ENCODE assay signal across 2 cellular contexts in the genomic region with DNA sequence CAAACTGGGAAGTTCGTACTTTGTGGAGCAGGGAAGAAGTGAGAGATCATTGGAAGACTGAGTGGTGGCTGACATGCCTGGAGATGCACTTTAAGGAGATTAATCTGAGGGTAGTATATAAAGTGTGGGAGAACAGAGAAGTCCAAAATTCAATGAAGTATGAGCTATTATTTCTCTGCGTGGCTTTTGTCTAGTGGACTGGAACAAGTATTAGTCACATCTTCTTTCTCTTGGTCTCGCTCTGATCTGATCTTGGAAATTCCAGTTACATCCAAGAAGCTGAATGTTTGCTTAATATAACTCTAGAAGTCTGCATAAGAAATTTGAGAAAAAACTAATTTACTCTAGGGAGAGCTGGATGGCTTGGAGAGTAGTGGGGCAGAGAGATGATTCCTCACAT.
TF ChIP-seq lines count a peak whose summit lies in the region.

No MANE protein-coding gene starts in this region.

TF ChIP-seq in SK-N-SH, 30 proteins besides CTCF, POLR2A, EP300 and RAD21:
- TF ChIP-seq, protein P1, sequence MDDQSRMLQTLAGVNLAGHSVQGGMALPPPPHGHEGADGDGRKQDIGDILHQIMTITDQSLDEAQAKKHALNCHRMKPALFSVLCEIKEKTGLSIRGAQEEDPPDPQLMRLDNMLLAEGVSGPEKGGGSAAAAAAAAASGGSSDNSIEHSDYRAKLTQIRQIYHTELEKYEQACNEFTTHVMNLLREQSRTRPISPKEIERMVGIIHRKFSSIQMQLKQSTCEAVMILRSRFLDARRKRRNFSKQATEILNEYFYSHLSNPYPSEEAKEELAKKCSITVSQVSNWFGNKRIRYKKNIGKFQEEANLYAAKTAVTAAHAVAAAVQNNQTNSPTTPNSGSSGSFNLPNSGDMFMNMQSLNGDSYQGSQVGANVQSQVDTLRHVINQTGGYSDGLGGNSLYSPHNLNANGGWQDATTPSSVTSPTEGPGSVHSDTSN (IDR thresholded peaks at IDR 0.05) = no peak
- TF ChIP-seq, protein P2, sequence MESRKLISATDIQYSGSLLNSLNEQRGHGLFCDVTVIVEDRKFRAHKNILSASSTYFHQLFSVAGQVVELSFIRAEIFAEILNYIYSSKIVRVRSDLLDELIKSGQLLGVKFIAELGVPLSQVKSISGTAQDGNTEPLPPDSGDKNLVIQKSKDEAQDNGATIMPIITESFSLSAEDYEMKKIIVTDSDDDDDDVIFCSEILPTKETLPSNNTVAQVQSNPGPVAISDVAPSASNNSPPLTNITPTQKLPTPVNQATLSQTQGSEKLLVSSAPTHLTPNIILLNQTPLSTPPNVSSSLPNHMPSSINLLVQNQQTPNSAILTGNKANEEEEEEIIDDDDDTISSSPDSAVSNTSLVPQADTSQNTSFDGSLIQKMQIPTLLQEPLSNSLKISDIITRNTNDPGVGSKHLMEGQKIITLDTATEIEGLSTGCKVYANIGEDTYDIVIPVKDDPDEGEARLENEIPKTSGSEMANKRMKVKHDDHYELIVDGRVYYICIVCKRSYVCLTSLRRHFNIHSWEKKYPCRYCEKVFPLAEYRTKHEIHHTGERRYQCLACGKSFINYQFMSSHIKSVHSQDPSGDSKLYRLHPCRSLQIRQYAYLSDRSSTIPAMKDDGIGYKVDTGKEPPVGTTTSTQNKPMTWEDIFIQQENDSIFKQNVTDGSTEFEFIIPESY (IDR thresholded peaks at IDR 0.05; ENCODE audit: borderline replicate concordance, low read depth) = no peak
- TF ChIP-seq RXRA (IDR thresholded peaks at IDR 0.05; ENCODE audit: borderline replicate concordance, low read depth) = no peak
- TF ChIP-seq YY1 (IDR thresholded peaks at IDR 0.05; ENCODE audit: low read depth) = no peak
- no peak for TF ChIP-seq MEF2A (IDR thresholded peaks at IDR 0.05; ENCODE audit: borderline replicate concordance, low read depth)
- TF ChIP-seq, protein P3, sequence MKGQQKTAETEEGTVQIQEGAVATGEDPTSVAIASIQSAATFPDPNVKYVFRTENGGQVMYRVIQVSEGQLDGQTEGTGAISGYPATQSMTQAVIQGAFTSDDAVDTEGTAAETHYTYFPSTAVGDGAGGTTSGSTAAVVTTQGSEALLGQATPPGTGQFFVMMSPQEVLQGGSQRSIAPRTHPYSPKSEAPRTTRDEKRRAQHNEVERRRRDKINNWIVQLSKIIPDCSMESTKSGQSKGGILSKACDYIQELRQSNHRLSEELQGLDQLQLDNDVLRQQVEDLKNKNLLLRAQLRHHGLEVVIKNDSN (IDR thresholded peaks at IDR 0.05; ENCODE audit: borderline replicate concordance, low read depth) = no peak
- no peak for TF ChIP-seq TAF1 (IDR thresholded peaks at IDR 0.05; ENCODE audit: borderline replicate concordance, low read depth, low read length)
- no peak for TF ChIP-seq SMC3 (IDR thresholded peaks at IDR 0.05; ENCODE audit: low read depth, low read length)
- no peak for TF ChIP-seq FOXM1 (IDR thresholded peaks at IDR 0.05; ENCODE audit: low read depth)
- no peak for TF ChIP-seq POLR2AphosphoS5 (IDR thresholded peaks at IDR 0.05; ENCODE audit: low read depth, low read length)
- no peak for TF ChIP-seq ELF1 (IDR thresholded peaks at IDR 0.05)

TF ChIP-seq in SK-N-SH treated with all-trans-retinoic acid at 6 μM for 48 hours, 23 proteins besides CTCF, POLR2A, EP300 and RAD21 (continued from another document):
- TF ChIP-seq GLIS3 (CRISPR knock-in tag; IDR thresholded peaks at IDR 0.05) (no peak), RARB (CRISPR knock-in tag; IDR thresholded peaks at IDR 0.05) (no peak), ZFP3 (CRISPR knock-in tag; IDR thresholded peaks at IDR 0.05) (no peak), ZNF8 (CRISPR knock-in tag; IDR thresholded peaks at IDR 0.05) (no peak)
- TF ChIP-seq, protein P4, sequence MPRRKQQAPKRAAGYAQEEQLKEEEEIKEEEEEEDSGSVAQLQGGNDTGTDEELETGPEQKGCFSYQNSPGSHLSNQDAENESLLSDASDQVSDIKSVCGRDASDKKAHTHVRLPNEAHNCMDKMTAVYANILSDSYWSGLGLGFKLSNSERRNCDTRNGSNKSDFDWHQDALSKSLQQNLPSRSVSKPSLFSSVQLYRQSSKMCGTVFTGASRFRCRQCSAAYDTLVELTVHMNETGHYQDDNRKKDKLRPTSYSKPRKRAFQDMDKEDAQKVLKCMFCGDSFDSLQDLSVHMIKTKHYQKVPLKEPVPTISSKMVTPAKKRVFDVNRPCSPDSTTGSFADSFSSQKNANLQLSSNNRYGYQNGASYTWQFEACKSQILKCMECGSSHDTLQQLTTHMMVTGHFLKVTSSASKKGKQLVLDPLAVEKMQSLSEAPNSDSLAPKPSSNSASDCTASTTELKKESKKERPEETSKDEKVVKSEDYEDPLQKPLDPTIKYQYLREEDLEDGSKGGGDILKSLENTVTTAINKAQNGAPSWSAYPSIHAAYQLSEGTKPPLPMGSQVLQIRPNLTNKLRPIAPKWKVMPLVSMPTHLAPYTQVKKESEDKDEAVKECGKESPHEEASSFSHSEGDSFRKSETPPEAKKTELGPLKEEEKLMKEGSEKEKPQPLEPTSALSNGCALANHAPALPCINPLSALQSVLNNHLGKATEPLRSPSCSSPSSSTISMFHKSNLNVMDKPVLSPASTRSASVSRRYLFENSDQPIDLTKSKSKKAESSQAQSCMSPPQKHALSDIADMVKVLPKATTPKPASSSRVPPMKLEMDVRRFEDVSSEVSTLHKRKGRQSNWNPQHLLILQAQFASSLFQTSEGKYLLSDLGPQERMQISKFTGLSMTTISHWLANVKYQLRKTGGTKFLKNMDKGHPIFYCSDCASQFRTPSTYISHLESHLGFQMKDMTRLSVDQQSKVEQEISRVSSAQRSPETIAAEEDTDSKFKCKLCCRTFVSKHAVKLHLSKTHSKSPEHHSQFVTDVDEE (CRISPR knock-in tag; IDR thresholded peaks at IDR 0.05) = no peak
- TF ChIP-seq, protein P5, sequence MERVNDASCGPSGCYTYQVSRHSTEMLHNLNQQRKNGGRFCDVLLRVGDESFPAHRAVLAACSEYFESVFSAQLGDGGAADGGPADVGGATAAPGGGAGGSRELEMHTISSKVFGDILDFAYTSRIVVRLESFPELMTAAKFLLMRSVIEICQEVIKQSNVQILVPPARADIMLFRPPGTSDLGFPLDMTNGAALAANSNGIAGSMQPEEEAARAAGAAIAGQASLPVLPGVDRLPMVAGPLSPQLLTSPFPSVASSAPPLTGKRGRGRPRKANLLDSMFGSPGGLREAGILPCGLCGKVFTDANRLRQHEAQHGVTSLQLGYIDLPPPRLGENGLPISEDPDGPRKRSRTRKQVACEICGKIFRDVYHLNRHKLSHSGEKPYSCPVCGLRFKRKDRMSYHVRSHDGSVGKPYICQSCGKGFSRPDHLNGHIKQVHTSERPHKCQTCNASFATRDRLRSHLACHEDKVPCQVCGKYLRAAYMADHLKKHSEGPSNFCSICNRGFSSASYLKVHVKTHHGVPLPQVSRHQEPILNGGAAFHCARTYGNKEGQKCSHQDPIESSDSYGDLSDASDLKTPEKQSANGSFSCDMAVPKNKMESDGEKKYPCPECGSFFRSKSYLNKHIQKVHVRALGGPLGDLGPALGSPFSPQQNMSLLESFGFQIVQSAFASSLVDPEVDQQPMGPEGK (CRISPR knock-in tag; IDR thresholded peaks at IDR 0.05; ENCODE audit: borderline replicate concordance) = no peak
- TF ChIP-seq, protein P6, sequence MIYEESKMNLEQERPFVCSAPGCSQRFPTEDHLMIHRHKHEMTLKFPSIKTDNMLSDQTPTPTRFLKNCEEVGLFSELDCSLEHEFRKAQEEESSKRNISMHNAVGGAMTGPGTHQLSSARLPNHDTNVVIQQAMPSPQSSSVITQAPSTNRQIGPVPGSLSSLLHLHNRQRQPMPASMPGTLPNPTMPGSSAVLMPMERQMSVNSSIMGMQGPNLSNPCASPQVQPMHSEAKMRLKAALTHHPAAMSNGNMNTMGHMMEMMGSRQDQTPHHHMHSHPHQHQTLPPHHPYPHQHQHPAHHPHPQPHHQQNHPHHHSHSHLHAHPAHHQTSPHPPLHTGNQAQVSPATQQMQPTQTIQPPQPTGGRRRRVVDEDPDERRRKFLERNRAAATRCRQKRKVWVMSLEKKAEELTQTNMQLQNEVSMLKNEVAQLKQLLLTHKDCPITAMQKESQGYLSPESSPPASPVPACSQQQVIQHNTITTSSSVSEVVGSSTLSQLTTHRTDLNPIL (CRISPR knock-in tag; IDR thresholded peaks at IDR 0.05; ENCODE audit: low read depth) = no peak
- TF ChIP-seq, protein P7, sequence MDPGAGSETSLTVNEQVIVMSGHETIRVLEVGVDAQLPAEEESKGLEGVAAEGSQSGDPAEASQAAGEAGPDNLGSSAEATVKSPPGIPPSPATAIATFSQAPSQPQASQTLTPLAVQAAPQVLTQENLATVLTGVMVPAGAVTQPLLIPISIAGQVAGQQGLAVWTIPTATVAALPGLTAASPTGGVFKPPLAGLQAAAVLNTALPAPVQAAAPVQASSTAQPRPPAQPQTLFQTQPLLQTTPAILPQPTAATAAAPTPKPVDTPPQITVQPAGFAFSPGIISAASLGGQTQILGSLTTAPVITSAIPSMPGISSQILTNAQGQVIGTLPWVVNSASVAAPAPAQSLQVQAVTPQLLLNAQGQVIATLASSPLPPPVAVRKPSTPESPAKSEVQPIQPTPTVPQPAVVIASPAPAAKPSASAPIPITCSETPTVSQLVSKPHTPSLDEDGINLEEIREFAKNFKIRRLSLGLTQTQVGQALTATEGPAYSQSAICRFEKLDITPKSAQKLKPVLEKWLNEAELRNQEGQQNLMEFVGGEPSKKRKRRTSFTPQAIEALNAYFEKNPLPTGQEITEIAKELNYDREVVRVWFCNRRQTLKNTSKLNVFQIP (CRISPR knock-in tag; IDR thresholded peaks at IDR 0.05; ENCODE audit: borderline replicate concordance, low read depth) = no peak
